8 cellular contexts compared by ENCODE assay signal in the genomic region with DNA sequence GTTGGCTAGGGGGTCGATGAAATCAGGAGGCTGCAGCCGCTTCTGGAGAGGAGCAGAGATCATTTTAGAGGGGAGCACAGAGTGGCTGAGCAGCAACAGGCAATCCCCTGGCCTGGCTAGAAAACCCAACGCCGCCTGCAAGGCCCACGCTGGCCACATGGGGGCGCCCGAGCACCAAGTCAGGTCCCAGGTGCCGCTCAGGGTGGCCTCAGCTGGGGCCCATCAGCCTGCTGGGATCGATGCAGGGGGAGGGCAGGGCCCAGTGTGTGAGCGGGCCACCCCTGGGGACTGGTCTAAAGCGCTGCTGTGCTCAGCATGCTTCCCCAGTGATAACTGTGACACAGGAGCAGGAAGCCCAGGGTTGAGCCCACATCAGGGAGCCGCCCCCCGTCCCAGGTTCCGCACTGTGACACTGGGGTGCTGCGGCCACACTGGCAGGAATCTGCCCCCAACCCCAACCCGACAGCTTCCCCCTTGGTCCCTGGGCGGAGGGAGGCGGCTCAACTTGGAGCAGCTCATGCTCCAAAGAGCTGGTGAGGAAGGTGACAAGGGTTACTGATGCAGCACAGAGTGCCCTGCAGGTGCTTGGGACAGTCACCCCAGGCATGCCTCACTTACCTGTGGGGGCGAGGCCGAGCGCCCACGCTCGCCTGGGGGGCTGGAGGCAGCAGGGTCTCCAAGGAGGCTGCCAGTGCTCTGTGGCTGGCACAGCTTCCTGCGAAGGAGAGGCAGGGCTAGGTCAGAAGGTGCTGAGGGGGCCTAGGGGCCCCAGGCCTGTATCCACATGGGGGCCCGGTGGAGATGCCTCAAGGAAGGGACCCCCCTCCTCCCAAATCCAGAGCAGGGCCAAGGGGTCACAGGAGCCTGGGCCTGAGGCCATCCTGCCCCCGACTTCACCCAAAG. TPM values are rescaled to one million over a fixed set of nuclear protein-coding genes. Genes with fewer than 3 reads are reported as not detected.
A peak's percentile ranks its signal among the peaks of the same experiment; 100 is the strongest.
DNase-seq lines count a peak whose midpoint lies in the region; ATAC-seq and TF ChIP-seq lines count a peak whose summit lies in the region.

No MANE protein-coding gene starts in this region.

- peak; percentile 91 for ATAC-seq in activated T-helper 17 cell treated with anti-CD3 and anti-CD28 coated beads, Interleukin-2, amount 50 U/mL, for 72 hours (replicated peaks)
- ATAC-seq in GM19397 (IDR thresholded peaks at IDR 0.05; ENCODE audit: unreplicated experiment), result no peak

- H3K27ac Mint-ChIP-seq in activated T-helper 17 cell treated with anti-CD3 and anti-CD28 coated beads, Interleukin-2, amount 50 U/mL, for 72 hours, result peak overlapping the region; percentile 41

- H3K9ac ChIP-seq in HUES6 (ENCODE audit: low read length), result no peak overlapping the region

- peaks cover 87% of the 10 kb centered on the region for H3K36me3 Mint-ChIP-seq in activated T-helper 17 cell treated with anti-CD3 and anti-CD28 coated beads, Interleukin-2, amount 50 U/mL, for 72 hours (ENCODE audit: low read depth)

- TF ChIP-seq EP300 in ovary (IDR thresholded peaks at IDR 0.05), result no peak

- H3K4me1 ChIP-seq in HUES6 (ENCODE audit: control insufficient read depth, insufficient read depth, low read length), result peaks cover 4% of the 10 kb centered on the region
- H3K4me1 ChIP-seq in ovary (ENCODE audit: insufficient read depth), result peaks cover 2% of the 10 kb centered on the region
- H3K4me1 ChIP-seq in tibial artery, result peaks cover 0 to 12% (median 5%) of the 10 kb centered on the region in 4 donors

- H3K36me3 ChIP-seq in HUES6 (ENCODE audit: control insufficient read depth, insufficient read depth, low read length) (peaks cover 46% of the 10 kb centered on the region), ovary (no peaks in the 10 kb centered on the region), tibial artery (peaks cover 34 to 89% (median 49%) of the 10 kb centered on the region in 3 donors)

- WGBS in ovary, 3 donors, result 37 to 43% (median 42%) methylated on average over 17 to 26 of the region's 26 CpGs

- no peaks in the 10 kb centered on the region for H3K9me3 Mint-ChIP-seq in activated T-helper 17 cell treated with anti-CD3 and anti-CD28 coated beads, Interleukin-2, amount 50 U/mL, for 72 hours

- H3K27ac ChIP-seq in HUES6 (ENCODE audit: low read depth, low read length), result peak overlapping the region; percentile 29; the same call in 1 of the 2 replicates
- H3K27ac ChIP-seq in ovary, result no peak overlapping the region
- H3K27ac ChIP-seq in tibial artery, result peak overlapping the region in 1 of 2 donors; percentile 7

- H3K4me1 Mint-ChIP-seq in activated T-helper 17 cell treated with anti-CD3 and anti-CD28 coated beads, Interleukin-2, amount 50 U/mL, for 72 hours, result peaks cover 5% of the 10 kb centered on the region

- H3K27me3 ChIP-seq in HUES6 (ENCODE audit: control insufficient read depth, insufficient read depth, low read length), result no peaks in the 10 kb centered on the region
- no peaks in the 10 kb centered on the region for H3K27me3 ChIP-seq in ovary
- H3K27me3 ChIP-seq in tibial artery, result no peaks in the 10 kb centered on the region

- H3K27me3 Mint-ChIP-seq in activated T-helper 17 cell treated with anti-CD3 and anti-CD28 coated beads, Interleukin-2, amount 50 U/mL, for 72 hours, result no peaks in the 10 kb centered on the region

- H3K4me3 ChIP-seq in HUES6 (ENCODE audit: low read depth, low read length) (no peak overlapping the region), fibroblast of villous mesenchyme (ENCODE audit: low read depth, low read length) (no peak overlapping the region), ovary (no peak overlapping the region), tibial artery (no peak overlapping the region)

- H3K4me3 Mint-ChIP-seq in activated T-helper 17 cell treated with anti-CD3 and anti-CD28 coated beads, Interleukin-2, amount 50 U/mL, for 72 hours, result no peak overlapping the region

- no peak for TF ChIP-seq POLR2A in ovary (IDR thresholded peaks at IDR 0.05)

- H3K9me3 ChIP-seq in HUES6 (ENCODE audit: control insufficient read depth, insufficient read depth, low read depth, low read length) (no peaks in the 10 kb centered on the region), ovary (no peaks in the 10 kb centered on the region), tibial artery (no peaks in the 10 kb centered on the region)

- intact Hi-C loops in ovary (cut with DNase I) (loop anchor here in 3 of 4 donors (5.0 to 10.0 kb wide), 4 partner anchors 124 to 414 kb away; a partner anchor contains a TSS), tibial artery (cut with DNase I; ENCODE audit: low total_unique reads) (loop anchor here (5.0 kb wide), 1 partner anchor 131 kb away; no protein-coding TSS in a partner anchor)

- DNase-seq in GDM1 (lab: John Stamatoyannopoulos, UW), result peak; percentile 59
- DNase-seq in RKO (ENCODE audit: low spot score), result peak; percentile 60
- DNase-seq in fibroblast of villous mesenchyme (ENCODE audit: low read depth), result peak; percentile 80
- peak; percentile 84 to 94 (median 92) for DNase-seq in ovary
- peak; percentile 83 to 92 for DNase-seq in tibial artery

- TF ChIP-seq CTCF in fibroblast of villous mesenchyme (IDR thresholded peaks at IDR 0.05; ENCODE audit: insufficient read depth, low read depth, low read length), result peak; percentile 97
- TF ChIP-seq CTCF in ovary (IDR thresholded peaks at IDR 0.05), result peak; percentile 95 to 98 (median 98)
- peak; percentile 97 to 98 for TF ChIP-seq CTCF in tibial artery (IDR thresholded peaks at IDR 0.05)

RNA-seq across cellular contexts. Expression of a gene that starts 13.3 kb away (rescaled TPM):
- 10 to 100 TPM; 15.9 to 22.0 TPM for total RNA-seq in activated T-helper 17 cell treated with anti-CD3 and anti-CD28 coated beads, Interleukin-2, amount 50 U/mL, for 72 hours
- total RNA-seq in fibroblast of villous mesenchyme (25.4 and 48.4 TPM in 2 replicates), ovary (100 to 1,000 TPM in 6 of 7 donors, 10 to 100 TPM in 1; 45.2 to 345 (median 217) TPM)
- polyA plus RNA-seq in ovary, result 100 to 1,000 TPM in 1 of 2 donors, 1 to 10 TPM in 1; 9.6 to 144 TPM

RNA-seq across cellular contexts. Expression of a gene that starts 32.0 kb away (rescaled TPM):
- 100 to 1,000 TPM in 1 of 2 donors, 10 to 100 TPM in 1; 73.8 to 169 TPM for total RNA-seq in activated T-helper 17 cell treated with anti-CD3 and anti-CD28 coated beads, Interleukin-2, amount 50 U/mL, for 72 hours
- 56.1 and 73.4 TPM in 2 replicates for total RNA-seq in fibroblast of villous mesenchyme
- total RNA-seq in ovary, result 100 to 1,000 TPM in 2 of 7 donors, 10 to 100 TPM in 5; 58.9 to 124 (median 88.3) TPM
- polyA plus RNA-seq in ovary, result 10 to 100 TPM in 1 of 2 donors, 1 to 10 TPM in 1; 4.6 to 90.3 TPM

RNA-seq across cellular contexts. Expression of a gene that starts 53.8 kb away (rescaled TPM):
- total RNA-seq in activated T-helper 17 cell treated with anti-CD3 and anti-CD28 coated beads, Interleukin-2, amount 50 U/mL, for 72 hours, result not detected
- total RNA-seq in fibroblast of villous mesenchyme (under 0.01 TPM in 1 of 2 replicates, not detected in the other), ovary (1 to 10 TPM; 1.8 to 9.2 (median 2.4) TPM)
- 1 to 10 TPM; 1.4 to 3.2 TPM for polyA plus RNA-seq in ovary
